In the genomic region with DNA sequence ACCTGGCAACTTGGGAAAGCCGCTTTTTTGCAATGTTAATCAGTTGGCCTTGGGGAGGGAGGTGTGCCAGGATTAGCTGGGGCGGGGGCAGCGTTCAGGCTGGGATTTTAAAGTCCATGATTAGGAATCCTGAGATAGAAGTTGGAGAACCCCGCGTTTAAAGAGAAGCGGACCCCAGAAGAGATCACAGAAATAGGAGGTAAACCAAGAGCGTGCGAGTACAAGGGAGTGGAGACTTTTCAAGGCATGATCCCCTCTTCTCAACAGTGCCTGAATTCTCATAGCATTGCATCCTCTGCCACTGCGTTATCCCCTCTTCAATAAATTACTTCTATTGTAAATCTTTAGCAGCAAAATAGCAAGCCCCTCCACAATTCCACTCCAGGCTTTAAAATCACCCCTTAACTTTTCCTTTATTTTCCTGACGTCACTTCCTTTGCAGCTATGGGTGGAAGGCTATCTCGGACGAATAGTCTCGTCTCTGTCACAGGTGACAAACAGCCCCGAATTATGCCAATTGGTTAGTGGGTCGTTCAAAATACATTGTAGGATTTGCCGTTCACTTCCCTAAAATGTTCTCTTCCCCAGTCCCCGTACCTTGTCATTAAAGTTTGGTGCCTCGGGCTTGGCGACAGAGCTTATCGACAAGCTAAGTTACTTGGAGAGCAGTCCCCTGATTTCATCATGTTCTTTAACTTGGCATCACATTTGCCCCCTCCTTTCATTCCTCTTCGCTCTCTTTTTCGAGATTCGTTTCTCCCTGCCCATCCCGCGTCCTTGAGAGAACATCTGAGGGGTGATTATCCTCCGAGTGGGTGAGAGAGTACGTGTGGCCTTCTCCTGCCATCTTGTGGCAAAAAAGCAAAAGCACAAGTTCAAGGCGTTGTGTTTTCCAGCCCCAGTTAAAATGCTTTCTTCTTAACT, we compare ENCODE assay signal across 1 cellular context.
TF ChIP-seq lines count a peak whose summit lies in the region.

No MANE protein-coding gene starts in this region.

TF ChIP-seq in K562, 482 proteins besides CTCF, POLR2A, EP300 and RAD21 (continued from another document and continues in another):
- TF ChIP-seq ZNF318 (IDR thresholded peaks at IDR 0.05; ENCODE audit: borderline replicate concordance in 1 of 2, low read depth in 1 of 2) (no peak), KAT7 (CRISPR knock-in tag; IDR thresholded peaks at IDR 0.05; ENCODE audit: borderline replicate concordance) (peak; percentile 78; the same call in 1 of the 2 replicates), ZNF146 (CRISPR knock-in tag; IDR thresholded peaks at IDR 0.05; ENCODE audit: unreplicated experiment) (no peak), RAD51 (IDR thresholded peaks at IDR 0.05; ENCODE audit: borderline replicate concordance, low read depth) (no peak), XRCC4 (IDR thresholded peaks at IDR 0.05; ENCODE audit: extremely low read depth, insufficient read depth, insufficient read length) (no peak), ZSCAN29 (IDR thresholded peaks at IDR 0.05) (no peak), ZNF143 (CRISPR knock-in tag; IDR thresholded peaks at IDR 0.05) (no peak), BRD4 (IDR thresholded peaks at IDR 0.05) (peak; percentile 87; the same call in 1 of the 2 replicates), ZNF140 (CRISPR knock-in tag; IDR thresholded peaks at IDR 0.05) (no peak), CCAR2 (IDR thresholded peaks at IDR 0.05; ENCODE audit: low read depth, low read length) (0 out of 2 replicates have a peak, but pooled peaks have one; percentile 69), RBM15 (IDR thresholded peaks at IDR 0.05; ENCODE audit: insufficient read depth, low read length) (no peak), SMARCE1 (IDR thresholded peaks at IDR 0.05) (0 out of 2 replicates have a peak, but pooled peaks have one; percentile 45), MED1 (CRISPR knock-in tag; IDR thresholded peaks at IDR 0.05; ENCODE audit: borderline replicate concordance) (no peak), FOXA1 (IDR thresholded peaks at IDR 0.05; ENCODE audit: borderline replicate concordance) (no peak), NFE2L1 (tag; IDR thresholded peaks at IDR 0.05; ENCODE audit: borderline replicate concordance, low read depth) (no peak), ZNF408 (CRISPR knock-in tag; IDR thresholded peaks at IDR 0.05; ENCODE audit: low read depth) (no peak), STAT5B (CRISPR knock-in tag; IDR thresholded peaks at IDR 0.05) (no peak), ZNF668 (CRISPR knock-in tag; IDR thresholded peaks at IDR 0.05) (no peak), BRD9 (IDR thresholded peaks at IDR 0.05; ENCODE audit: low read depth, partially characterized antibody) (peak; percentile 98), C11orf30 (IDR thresholded peaks at IDR 0.05; ENCODE audit: low read depth) (no peak), KLF13 (tag; IDR thresholded peaks at IDR 0.05; ENCODE audit: borderline replicate concordance, low read depth) (no peak), HNRNPH1 (optimal IDR thresholded peaks at IDR 0.05; ENCODE audit: low read depth, low read length) (no peak), ATF1 (CRISPR knock-in tag; IDR thresholded peaks at IDR 0.05) (no peak), ATF1 (tag; IDR thresholded peaks at IDR 0.05) (peak; percentile 94), NRF1 (conservative IDR thresholded peaks at IDR 0.05 in 1 of 2, IDR thresholded peaks at IDR 0.05 in 1 of 2) (0 out of 4 replicates have a peak, but pooled peaks of 1 of the 2 experiments have one; percentile 19), PHTF2 (CRISPR knock-in tag; IDR thresholded peaks at IDR 0.05) (no peak), ETV6 (IDR thresholded peaks at IDR 0.05; ENCODE audit: borderline replicate concordance in 1 of 2, low read depth in 2 of 2, low read length in 1 of 2) (no peak), ETV6 (CRISPR knock-in tag; IDR thresholded peaks at IDR 0.05; ENCODE audit: borderline replicate concordance) (no peak), ZNF695 (CRISPR knock-in tag; IDR thresholded peaks at IDR 0.05) (no peak), ZNF239 (CRISPR knock-in tag; IDR thresholded peaks at IDR 0.05) (no peak), SNRNP70 (optimal IDR thresholded peaks at IDR 0.05; ENCODE audit: low read depth, low read length) (peak; percentile 59), ZKSCAN3 (CRISPR knock-in tag; IDR thresholded peaks at IDR 0.05) (peak; percentile 72)
- TF ChIP-seq, protein P1, sequence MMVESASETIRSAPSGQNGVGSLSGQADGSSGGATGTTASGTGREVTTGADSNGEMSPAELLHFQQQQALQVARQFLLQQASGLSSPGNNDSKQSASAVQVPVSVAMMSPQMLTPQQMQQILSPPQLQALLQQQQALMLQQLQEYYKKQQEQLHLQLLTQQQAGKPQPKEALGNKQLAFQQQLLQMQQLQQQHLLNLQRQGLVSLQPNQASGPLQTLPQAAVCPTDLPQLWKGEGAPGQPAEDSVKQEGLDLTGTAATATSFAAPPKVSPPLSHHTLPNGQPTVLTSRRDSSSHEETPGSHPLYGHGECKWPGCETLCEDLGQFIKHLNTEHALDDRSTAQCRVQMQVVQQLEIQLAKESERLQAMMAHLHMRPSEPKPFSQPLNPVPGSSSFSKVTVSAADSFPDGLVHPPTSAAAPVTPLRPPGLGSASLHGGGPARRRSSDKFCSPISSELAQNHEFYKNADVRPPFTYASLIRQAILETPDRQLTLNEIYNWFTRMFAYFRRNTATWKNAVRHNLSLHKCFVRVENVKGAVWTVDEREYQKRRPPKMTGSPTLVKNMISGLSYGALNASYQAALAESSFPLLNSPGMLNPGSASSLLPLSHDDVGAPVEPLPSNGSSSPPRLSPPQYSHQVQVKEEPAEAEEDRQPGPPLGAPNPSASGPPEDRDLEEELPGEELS (CRISPR knock-in tag; IDR thresholded peaks at IDR 0.05; ENCODE audit: borderline replicate concordance): no peak
- TF ChIP-seq, protein P2, sequence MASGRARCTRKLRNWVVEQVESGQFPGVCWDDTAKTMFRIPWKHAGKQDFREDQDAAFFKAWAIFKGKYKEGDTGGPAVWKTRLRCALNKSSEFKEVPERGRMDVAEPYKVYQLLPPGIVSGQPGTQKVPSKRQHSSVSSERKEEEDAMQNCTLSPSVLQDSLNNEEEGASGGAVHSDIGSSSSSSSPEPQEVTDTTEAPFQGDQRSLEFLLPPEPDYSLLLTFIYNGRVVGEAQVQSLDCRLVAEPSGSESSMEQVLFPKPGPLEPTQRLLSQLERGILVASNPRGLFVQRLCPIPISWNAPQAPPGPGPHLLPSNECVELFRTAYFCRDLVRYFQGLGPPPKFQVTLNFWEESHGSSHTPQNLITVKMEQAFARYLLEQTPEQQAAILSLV (tag; IDR thresholded peaks at IDR 0.05): no peak
- TF ChIP-seq, protein P3, sequence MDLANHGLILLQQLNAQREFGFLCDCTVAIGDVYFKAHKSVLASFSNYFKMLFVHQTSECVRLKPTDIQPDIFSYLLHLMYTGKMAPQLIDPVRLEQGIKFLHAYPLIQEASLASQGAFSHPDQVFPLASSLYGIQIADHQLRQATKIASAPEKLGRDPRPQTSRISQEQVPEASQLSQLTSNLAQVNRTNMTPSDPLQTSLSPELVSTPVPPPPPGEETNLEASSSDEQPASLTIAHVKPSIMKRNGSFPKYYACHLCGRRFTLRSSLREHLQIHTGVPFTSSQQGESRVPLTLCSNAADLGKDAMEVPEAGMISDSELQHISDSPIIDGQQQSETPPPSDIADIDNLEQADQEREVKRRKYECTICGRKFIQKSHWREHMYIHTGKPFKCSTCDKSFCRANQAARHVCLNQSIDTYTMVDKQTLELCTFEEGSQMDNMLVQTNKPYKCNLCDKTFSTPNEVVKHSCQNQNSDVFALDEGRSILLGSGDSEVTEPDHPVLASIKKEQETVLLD (IDR thresholded peaks at IDR 0.05): no peak
- TF ChIP-seq, protein P4, sequence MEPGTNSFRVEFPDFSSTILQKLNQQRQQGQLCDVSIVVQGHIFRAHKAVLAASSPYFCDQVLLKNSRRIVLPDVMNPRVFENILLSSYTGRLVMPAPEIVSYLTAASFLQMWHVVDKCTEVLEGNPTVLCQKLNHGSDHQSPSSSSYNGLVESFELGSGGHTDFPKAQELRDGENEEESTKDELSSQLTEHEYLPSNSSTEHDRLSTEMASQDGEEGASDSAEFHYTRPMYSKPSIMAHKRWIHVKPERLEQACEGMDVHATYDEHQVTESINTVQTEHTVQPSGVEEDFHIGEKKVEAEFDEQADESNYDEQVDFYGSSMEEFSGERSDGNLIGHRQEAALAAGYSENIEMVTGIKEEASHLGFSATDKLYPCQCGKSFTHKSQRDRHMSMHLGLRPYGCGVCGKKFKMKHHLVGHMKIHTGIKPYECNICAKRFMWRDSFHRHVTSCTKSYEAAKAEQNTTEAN (CRISPR knock-in tag; IDR thresholded peaks at IDR 0.05): peak; percentile 22; the same call in 1 of the 2 replicates
- TF ChIP-seq, protein P5, sequence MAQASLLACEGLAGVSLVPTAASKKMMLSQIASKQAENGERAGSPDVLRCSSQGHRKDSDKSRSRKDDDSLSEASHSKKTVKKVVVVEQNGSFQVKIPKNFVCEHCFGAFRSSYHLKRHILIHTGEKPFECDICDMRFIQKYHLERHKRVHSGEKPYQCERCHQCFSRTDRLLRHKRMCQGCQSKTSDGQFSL (CRISPR knock-in tag; IDR thresholded peaks at IDR 0.05): no peak
- TF ChIP-seq, protein P5 (tag; IDR thresholded peaks at IDR 0.05): no peak
- TF ChIP-seq, protein P6, sequence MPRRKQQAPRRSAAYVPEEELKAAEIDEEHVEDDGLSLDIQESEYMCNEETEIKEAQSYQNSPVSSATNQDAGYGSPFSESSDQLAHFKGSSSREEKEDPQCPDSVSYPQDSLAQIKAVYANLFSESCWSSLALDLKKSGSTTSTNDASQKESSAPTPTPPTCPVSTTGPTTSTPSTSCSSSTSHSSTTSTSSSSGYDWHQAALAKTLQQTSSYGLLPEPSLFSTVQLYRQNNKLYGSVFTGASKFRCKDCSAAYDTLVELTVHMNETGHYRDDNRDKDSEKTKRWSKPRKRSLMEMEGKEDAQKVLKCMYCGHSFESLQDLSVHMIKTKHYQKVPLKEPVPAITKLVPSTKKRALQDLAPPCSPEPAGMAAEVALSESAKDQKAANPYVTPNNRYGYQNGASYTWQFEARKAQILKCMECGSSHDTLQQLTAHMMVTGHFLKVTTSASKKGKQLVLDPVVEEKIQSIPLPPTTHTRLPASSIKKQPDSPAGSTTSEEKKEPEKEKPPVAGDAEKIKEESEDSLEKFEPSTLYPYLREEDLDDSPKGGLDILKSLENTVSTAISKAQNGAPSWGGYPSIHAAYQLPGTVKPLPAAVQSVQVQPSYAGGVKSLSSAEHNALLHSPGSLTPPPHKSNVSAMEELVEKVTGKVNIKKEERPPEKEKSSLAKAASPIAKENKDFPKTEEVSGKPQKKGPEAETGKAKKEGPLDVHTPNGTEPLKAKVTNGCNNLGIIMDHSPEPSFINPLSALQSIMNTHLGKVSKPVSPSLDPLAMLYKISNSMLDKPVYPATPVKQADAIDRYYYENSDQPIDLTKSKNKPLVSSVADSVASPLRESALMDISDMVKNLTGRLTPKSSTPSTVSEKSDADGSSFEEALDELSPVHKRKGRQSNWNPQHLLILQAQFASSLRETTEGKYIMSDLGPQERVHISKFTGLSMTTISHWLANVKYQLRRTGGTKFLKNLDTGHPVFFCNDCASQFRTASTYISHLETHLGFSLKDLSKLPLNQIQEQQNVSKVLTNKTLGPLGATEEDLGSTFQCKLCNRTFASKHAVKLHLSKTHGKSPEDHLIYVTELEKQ (CRISPR knock-in tag; IDR thresholded peaks at IDR 0.05): no peak
